ENCODE assay signal across 8 cellular contexts in the genomic region with DNA sequence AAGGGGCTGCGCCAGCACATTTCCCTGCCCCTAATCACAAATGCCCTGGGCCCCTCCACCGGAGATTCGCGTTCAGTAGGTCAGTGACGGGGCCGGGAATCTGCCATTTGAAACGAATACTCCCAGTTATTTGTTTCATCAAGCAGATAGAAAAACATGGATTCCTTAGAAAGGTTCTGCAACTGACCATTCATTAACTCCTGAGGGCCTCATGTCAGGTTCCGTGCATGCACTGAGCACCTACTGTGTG. TPM values are rescaled to one million over a fixed set of nuclear protein-coding genes. Genes with fewer than 3 reads are reported as not detected.
DNase-seq lines count a peak whose midpoint lies in the region; ATAC-seq and TF ChIP-seq lines count a peak whose summit lies in the region.

No MANE protein-coding gene starts in this region.

- H3K9me3 ChIP-seq in MM.1S (replicated peaks; ENCODE audit: insufficient read depth, low read length) (no peaks in the 10 kb centered on the region), esophagus muscularis mucosa (no peaks in the 10 kb centered on the region)

- peak overlapping the region; percentile 87 for H3K4me2 ChIP-seq in MM.1S (ENCODE audit: low read depth, low read length)

- no peak for TF ChIP-seq EP300 in esophagus muscularis mucosa (IDR thresholded peaks at IDR 0.05)

- H2AFZ ChIP-seq in MM.1S (ENCODE audit: low read length), result peak overlapping the region; percentile 69; the same call in 1 of the 2 replicates

- TF ChIP-seq POLR2A in GM19193 (IDR thresholded peaks at IDR 0.05; ENCODE audit: extremely low read depth, insufficient read depth, insufficient read length) (peak; percentile 21), esophagus muscularis mucosa (IDR thresholded peaks at IDR 0.05; ENCODE audit: low read depth) (no peak)

- no peak for TF ChIP-seq CTCF in MM.1S (IDR thresholded peaks at IDR 0.05; ENCODE audit: low read length)
- no peak for TF ChIP-seq CTCF in esophagus muscularis mucosa (IDR thresholded peaks at IDR 0.05)

- H3K27ac ChIP-seq in MM.1S (ENCODE audit: low read length) (peak overlapping the region; percentile 90), esophagus muscularis mucosa (replicated peaks in 1 of 4) (peak overlapping the region; percentile 89 to 98 (median 92)), skin epidermis (peak overlapping the region in 20 of 21 experiments; percentile 53 to 89 (median 82))

- 0% methylated on average over 8 of the region's 8 CpGs for WGBS in esophagus muscularis mucosa

- peak overlapping the region; percentile 71 for H3K4me3 ChIP-seq in MM.1S (ENCODE audit: low read length)
- H3K4me3 ChIP-seq in esophagus muscularis mucosa, result peak overlapping the region; percentile 53 to 67 (median 56)
- H3K4me3 ChIP-seq in skin epidermis, result peak overlapping the region; percentile 11 to 46 (median 28)

- H3K4me1 ChIP-seq in MM.1S (ENCODE audit: low read length) (0 out of 2 replicates have a peak, but pooled peaks cover 5% of the 10 kb centered on the region), esophagus muscularis mucosa (peaks cover 32 to 40% (median 38%) of the 10 kb centered on the region in 4 donors)

- H3F3A ChIP-seq in MM.1S (ENCODE audit: insufficient read depth, low read length), result peaks cover 29% of the 10 kb centered on the region

- no peaks in the 10 kb centered on the region for H3K36me3 ChIP-seq in MM.1S (replicated peaks; ENCODE audit: insufficient read depth, low read length)
- H3K36me3 ChIP-seq in esophagus muscularis mucosa, result peaks cover 0 to 14% (median 9%) of the 10 kb centered on the region in 4 donors

- DNase-seq in MM.1S (no peak), esophagus muscularis mucosa (ENCODE audit: extremely low spot score) (no peak), NCI-H82 treated with DMSO at 0.1 percent for 48 hours (lab: John Stamatoyannopoulos, UW; ENCODE audit: unreplicated experiment) (no peak), GOT3 (lab: John Stamatoyannopoulos, UW) (no peak), NCI-H69 (lab: John Stamatoyannopoulos, UW) (no peak)

- ATAC-seq in HG02870 (IDR thresholded peaks at IDR 0.05; ENCODE audit: unreplicated experiment), result no peak

- no peaks in the 10 kb centered on the region for H3K79me2 ChIP-seq in MM.1S (ENCODE audit: low read length)

- H3K27me3 ChIP-seq in MM.1S (replicated peaks; ENCODE audit: insufficient read depth, low read length) (no peaks in the 10 kb centered on the region), esophagus muscularis mucosa (no peaks in the 10 kb centered on the region)

- intact Hi-C loops in esophagus muscularis mucosa (cut with DNase I), result loop anchor here (1.0 kb wide), 1 partner anchor 34 kb away; no protein-coding TSS in a partner anchor

- peak overlapping the region; percentile 66; the same call in 1 of the 2 replicates for H3K9ac ChIP-seq in MM.1S (ENCODE audit: low read length)

- H3K9me2 ChIP-seq in MM.1S (replicated peaks; ENCODE audit: insufficient read depth, low read length), result no peaks in the 10 kb centered on the region

- H4K20me1 ChIP-seq in MM.1S (ENCODE audit: insufficient read depth, low read length), result no peaks in the 10 kb centered on the region

RNA-seq across cellular contexts. Expression of gene UBC, which starts 25.6 kb away (rescaled TPM):
- total RNA-seq in esophagus muscularis mucosa, result 1,000 to 10,000 TPM; 1,267 to 2,383 (median 1,576) TPM

RNA-seq across cellular contexts. Expression of gene DHX37, which starts 48.9 kb away (rescaled TPM):
- total RNA-seq in esophagus muscularis mucosa, result 10 to 100 TPM in 3 of 4 donors, 1 to 10 TPM in 1; 7.9 to 16.3 (median 14.7) TPM

RNA-seq across cellular contexts. Expression of gene BRI3BP, which starts 53.4 kb away (rescaled TPM):
- total RNA-seq in esophagus muscularis mucosa, result 1 to 10 TPM; 2.2 to 3.3 (median 2.5) TPM
